Comparison of ENCODE assay signal across 9 cellular contexts in the genomic region with DNA sequence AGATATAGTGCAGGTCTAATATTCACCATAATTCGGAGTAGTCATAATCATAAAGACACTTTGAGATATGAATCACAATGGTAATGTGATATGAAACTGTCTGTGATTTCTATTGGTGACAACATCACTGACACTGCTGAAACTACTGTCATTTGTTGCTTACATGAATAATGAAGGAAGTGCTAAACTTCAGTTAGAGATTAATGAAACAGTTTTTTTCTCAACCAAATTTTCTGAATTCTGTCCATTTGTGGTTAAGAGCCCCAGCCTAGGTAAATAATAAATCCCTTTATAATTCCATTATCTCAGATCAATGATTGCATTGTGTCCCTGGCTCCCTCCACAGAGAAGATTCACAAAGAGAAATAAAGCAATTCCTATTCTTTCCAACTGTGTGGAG.
DNase-seq lines count a peak whose midpoint lies in the region; ATAC-seq lines count a peak whose summit lies in the region.
"Had no signal": no experiment of that assay in that cellular context is flagged by ENCODE, and none has a peak within 500 bp of the region (broad histone marks: within the 10 kb centered on the region; RNA-seq: fewer than 3 reads in every experiment).

No MANE protein-coding gene starts in this region.

- peak overlapping the region; percentile 7 for H3K4me3 Mint-ChIP-seq in T-helper 2 cell treated with Interferon-gamma antibody and Interleukin-4, amounts not matched to agents 5 μg/mL and 100 μg/mL, for 36 hours

- H3K9me3 Mint-ChIP-seq in T-helper 2 cell treated with Interferon-gamma antibody and Interleukin-4, amounts not matched to agents 5 μg/mL and 100 μg/mL, for 36 hours: no peaks in the 10 kb centered on the region

- no peaks in the 10 kb centered on the region for H3K27me3 ChIP-seq in BLaER1 treated with 17β-estradiol and CSF1 and Interleukin-3, amounts not matched to agents 10 nM and 100 nM

- peak overlapping the region; percentile 68 for H3K27ac Mint-ChIP-seq in T-helper 2 cell treated with Interferon-gamma antibody and Interleukin-4, amounts not matched to agents 5 μg/mL and 100 μg/mL, for 36 hours

- peaks cover 28 to 52% (median 45%) of the 10 kb centered on the region in 10 experiments for H3K4me1 ChIP-seq in BLaER1 treated with 17β-estradiol and CSF1 and Interleukin-3, amounts not matched to agents 10 nM and 100 nM

- peaks cover 0 to 6% (median 4%) of the 10 kb centered on the region in 11 experiments; a peak in 3 of 22 replicates for H3K9me3 ChIP-seq in BLaER1 treated with 17β-estradiol and CSF1 and Interleukin-3, amounts not matched to agents 10 nM and 100 nM (replicated peaks in 1 of 11)

- ATAC-seq in GM18909 (IDR thresholded peaks at IDR 0.05; ENCODE audit: poor library complexity, unreplicated experiment): peak; percentile 79
- peak; percentile 71 for ATAC-seq in HG02884 (IDR thresholded peaks at IDR 0.05; ENCODE audit: unreplicated experiment)

- no peak for DNase-seq in T-helper 2 cell treated with Interferon-gamma antibody and Interleukin-4, amounts not matched to agents 5 μg/mL and 100 μg/mL, for 36 hours (ENCODE audit: low spot score)
- DNase-seq in central memory CD4-positive, alpha-beta T cell: no peak
- DNase-seq in nucleus accumbens (lab: John Stamatoyannopoulos, UW) (no peak), posterior cingulate gyrus (no peak)
- no peak for DNase-seq in stimulated activated CD4-positive, alpha-beta T cell treated with anti-CD3 and anti-CD28 coated beads, Interleukin-4, amount 100 ng/mL, for 24 hours
- DNase-seq: activated CD4-positive, alpha-beta T cell treated with anti-CD3 and anti-CD28 coated beads for 4 hours had no signal

- peak overlapping the region in 8 of 11 experiments; percentile 8 to 33 (median 20); a peak in 10 of 22 replicates for H3K4me2 ChIP-seq in BLaER1 treated with 17β-estradiol and CSF1 and Interleukin-3, amounts not matched to agents 10 nM and 100 nM

- peaks cover 46% of the 10 kb centered on the region for H3K4me1 Mint-ChIP-seq in T-helper 2 cell treated with Interferon-gamma antibody and Interleukin-4, amounts not matched to agents 5 μg/mL and 100 μg/mL, for 36 hours (ENCODE audit: low read depth)

- peaks cover 0 to 35% (median 15%) of the 10 kb centered on the region in 11 experiments; a peak in 13 of 22 replicates for H3K36me3 ChIP-seq in BLaER1 treated with 17β-estradiol and CSF1 and Interleukin-3, amounts not matched to agents 10 nM and 100 nM

- H4K20me1 ChIP-seq in BLaER1 treated with 17β-estradiol and CSF1 and Interleukin-3, amounts not matched to agents 10 nM and 100 nM: peaks cover 0 to 21% (median 0%) of the 10 kb centered on the region in 11 experiments; a peak in 4 of 22 replicates

- H3K4me3 ChIP-seq in BLaER1 treated with 17β-estradiol and CSF1 and Interleukin-3, amounts not matched to agents 10 nM and 100 nM: no peak overlapping the region

- intact Hi-C loops in posterior cingulate gyrus (cut with DNase I): no loop called here

- no peak overlapping the region for H3K9ac ChIP-seq in BLaER1 treated with 17β-estradiol and CSF1 and Interleukin-3, amounts not matched to agents 10 nM and 100 nM

- peak overlapping the region in 4 of 11 experiments; percentile 2 to 41 (median 22); a peak in 2 of 22 replicates for H3K27ac ChIP-seq in BLaER1 treated with 17β-estradiol and CSF1 and Interleukin-3, amounts not matched to agents 10 nM and 100 nM

- H3K27me3 Mint-ChIP-seq in T-helper 2 cell treated with Interferon-gamma antibody and Interleukin-4, amounts not matched to agents 5 μg/mL and 100 μg/mL, for 36 hours (ENCODE audit: low read depth): no peaks in the 10 kb centered on the region

- H3K36me3 Mint-ChIP-seq in T-helper 2 cell treated with Interferon-gamma antibody and Interleukin-4, amounts not matched to agents 5 μg/mL and 100 μg/mL, for 36 hours (ENCODE audit: low read depth): peaks cover 12% of the 10 kb centered on the region
